Comparison of ENCODE assay signal across 2 cellular contexts in the genomic region with DNA sequence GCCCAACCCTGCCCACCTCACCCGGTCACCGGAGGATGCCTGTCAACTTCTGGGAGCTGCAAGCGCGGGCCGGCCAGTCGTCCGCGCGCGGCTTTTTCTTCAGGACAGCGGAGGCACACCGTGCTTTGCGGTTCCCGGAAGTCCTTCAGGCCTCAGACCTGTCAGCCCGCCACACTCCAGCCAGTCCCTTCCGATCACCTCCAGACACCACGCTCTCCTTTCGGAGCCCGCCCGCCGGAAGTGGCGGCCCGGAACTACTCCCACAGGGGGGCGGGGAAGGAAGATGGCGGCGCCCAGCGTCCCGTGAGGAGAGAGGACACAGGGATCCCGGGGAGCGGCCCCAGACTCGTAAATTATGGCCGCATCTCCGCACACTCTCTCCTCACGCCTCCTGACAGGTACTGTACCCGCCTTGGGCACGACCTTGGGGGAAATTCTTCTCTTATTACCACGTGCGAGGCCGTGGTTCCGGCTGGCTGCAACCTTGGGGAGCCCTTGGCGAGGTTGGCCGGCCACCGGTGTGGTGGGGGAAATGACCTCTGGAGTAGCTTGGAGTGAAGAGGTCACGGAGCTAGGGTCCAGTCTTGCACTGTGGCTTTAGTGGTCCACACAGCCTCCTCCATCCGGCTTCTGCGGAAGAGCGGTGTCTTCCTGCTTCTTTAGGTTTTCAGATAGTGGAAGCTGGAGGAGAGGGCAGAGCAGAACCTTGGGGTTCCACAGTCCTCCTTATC.
TF ChIP-seq lines count a peak whose summit lies in the region.

Gene COX10 (plus strand): TSS at position 254 of the 731 bp plus-strand sequence. CDS start 102 bp downstream, at position 356.

TF ChIP-seq in IMR-90, 13 proteins besides CTCF, POLR2A, EP300 and RAD21 (continued from another document):
- TF ChIP-seq BHLHE40 (IDR thresholded peaks at IDR 0.05; ENCODE audit: low read depth, low read length) (peak; percentile 41; the same call in 1 of the 2 replicates), MAFK (IDR thresholded peaks at IDR 0.05; ENCODE audit: low read depth, low read length) (no peak), MXI1 (IDR thresholded peaks at IDR 0.05; ENCODE audit: borderline replicate concordance, low read depth, low read length) (peak; percentile 84), CHD1 (IDR thresholded peaks at IDR 0.05; ENCODE audit: low read depth, low read length) (no peak), RCOR1 (IDR thresholded peaks at IDR 0.05; ENCODE audit: insufficient replicate concordance, low read length) (no peak)

TF ChIP-seq in PFSK-1, 5 proteins besides CTCF, POLR2A, EP300 and RAD21 (continued from another document):
- TF ChIP-seq, protein P1, sequence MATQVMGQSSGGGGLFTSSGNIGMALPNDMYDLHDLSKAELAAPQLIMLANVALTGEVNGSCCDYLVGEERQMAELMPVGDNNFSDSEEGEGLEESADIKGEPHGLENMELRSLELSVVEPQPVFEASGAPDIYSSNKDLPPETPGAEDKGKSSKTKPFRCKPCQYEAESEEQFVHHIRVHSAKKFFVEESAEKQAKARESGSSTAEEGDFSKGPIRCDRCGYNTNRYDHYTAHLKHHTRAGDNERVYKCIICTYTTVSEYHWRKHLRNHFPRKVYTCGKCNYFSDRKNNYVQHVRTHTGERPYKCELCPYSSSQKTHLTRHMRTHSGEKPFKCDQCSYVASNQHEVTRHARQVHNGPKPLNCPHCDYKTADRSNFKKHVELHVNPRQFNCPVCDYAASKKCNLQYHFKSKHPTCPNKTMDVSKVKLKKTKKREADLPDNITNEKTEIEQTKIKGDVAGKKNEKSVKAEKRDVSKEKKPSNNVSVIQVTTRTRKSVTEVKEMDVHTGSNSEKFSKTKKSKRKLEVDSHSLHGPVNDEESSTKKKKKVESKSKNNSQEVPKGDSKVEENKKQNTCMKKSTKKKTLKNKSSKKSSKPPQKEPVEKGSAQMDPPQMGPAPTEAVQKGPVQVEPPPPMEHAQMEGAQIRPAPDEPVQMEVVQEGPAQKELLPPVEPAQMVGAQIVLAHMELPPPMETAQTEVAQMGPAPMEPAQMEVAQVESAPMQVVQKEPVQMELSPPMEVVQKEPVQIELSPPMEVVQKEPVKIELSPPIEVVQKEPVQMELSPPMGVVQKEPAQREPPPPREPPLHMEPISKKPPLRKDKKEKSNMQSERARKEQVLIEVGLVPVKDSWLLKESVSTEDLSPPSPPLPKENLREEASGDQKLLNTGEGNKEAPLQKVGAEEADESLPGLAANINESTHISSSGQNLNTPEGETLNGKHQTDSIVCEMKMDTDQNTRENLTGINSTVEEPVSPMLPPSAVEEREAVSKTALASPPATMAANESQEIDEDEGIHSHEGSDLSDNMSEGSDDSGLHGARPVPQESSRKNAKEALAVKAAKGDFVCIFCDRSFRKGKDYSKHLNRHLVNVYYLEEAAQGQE (IDR thresholded peaks at IDR 0.05; ENCODE audit: insufficient read depth in 1 of 2, low read depth in 2 of 2, low read length in 2 of 2) = 0 out of 4 replicates have a peak, but pooled peaks of 1 of the 2 experiments have one; percentile 28
TF ChIP-seq in PFSK-1: peak in this region for 5.
